ENCODE assay signal across 11 cellular contexts in genomic region chr11:102320166-102320565, GRCh38. TPM values are rescaled to one million over a fixed set of nuclear protein-coding genes. Genes with fewer than 3 reads are reported as not detected.
DNase-seq lines count a peak whose midpoint lies in the region; ATAC-seq, FAIRE-seq and TF ChIP-seq lines count a peak whose summit lies in the region.
"Had no signal": no experiment of that assay in that cellular context is flagged by ENCODE, and none has a peak within 500 bp of the region (broad histone marks: within the 10 kb centered on the region; RNA-seq: fewer than 3 reads in every experiment).

No MANE protein-coding gene starts in this region.

- no peaks in the 10 kb centered on the region for H3K27me3 Mint-ChIP-seq in activated naive CD8-positive, alpha-beta T cell treated with anti-CD3 and anti-CD28 coated beads, Interleukin-2, amount 10 ng/mL, durations not matched to agents 7 days and 5 days
- no peaks in the 10 kb centered on the region for H3K27me3 Mint-ChIP-seq in osteocyte (ENCODE audit: unreplicated experiment)
- peaks cover 5% of the 10 kb centered on the region for H3K27me3 Mint-ChIP-seq in GM23338 (ENCODE audit: insufficient read depth, low read depth, poor library complexity)

- POLR2A ChIA-PET in activated naive CD8-positive, alpha-beta T cell treated with anti-CD3 and anti-CD28 coated beads, Interleukin-2, amount 10 ng/mL, durations not matched to agents 7 days and 5 days (lab: Charles Lee), result no interaction called here

- FAIRE-seq in GM19239 (lab: Jason Lieb, UNC), result peak; percentile 21
- FAIRE-seq: bronchial epithelial cell had no signal

- TF ChIP-seq CTCF in osteocyte (IDR thresholded peaks at IDR 0.05) (no peak), GM23338 (conservative IDR thresholded peaks at IDR 0.05; ENCODE audit: low read depth in 2 of 2) (no peak)

- in situ Hi-C loops in Caki2 (cut with HindIII; ENCODE audit: low pct_unique_long_range_greater_than_20kb, low sequenced_read_pairs), result no loop called here

- no peaks in the 10 kb centered on the region for H3F3A ChIP-seq in GM23338 (replicated peaks; ENCODE audit: low read depth)

- no peaks in the 10 kb centered on the region for H3K4me1 ChIP-seq in GM23338 (ENCODE audit: insufficient read depth)

- H3K4me3 Mint-ChIP-seq in activated naive CD8-positive, alpha-beta T cell treated with anti-CD3 and anti-CD28 coated beads, Interleukin-2, amount 10 ng/mL, durations not matched to agents 7 days and 5 days, result peak overlapping the region; percentile 98
- H3K4me3 Mint-ChIP-seq in osteocyte (ENCODE audit: unreplicated experiment) (no peak overlapping the region), GM23338 (no peak overlapping the region)

- no peak overlapping the region for H3K4me2 ChIP-seq in GM23338

- H3K27me3 ChIP-seq in GM23338 (ENCODE audit: insufficient read depth), result peaks cover 4% of the 10 kb centered on the region; the same call in 1 of the 2 replicates

- no peak overlapping the region for H3K27ac ChIP-seq in GM23338 (ENCODE audit: low read depth)

- peak overlapping the region; percentile 80 for H3K27ac Mint-ChIP-seq in activated naive CD8-positive, alpha-beta T cell treated with anti-CD3 and anti-CD28 coated beads, Interleukin-2, amount 10 ng/mL, durations not matched to agents 7 days and 5 days
- peak overlapping the region; percentile 78 for H3K27ac Mint-ChIP-seq in osteocyte (ENCODE audit: unreplicated experiment)
- H3K27ac Mint-ChIP-seq in GM23338, result no peak overlapping the region

- DNase-seq in Caki2 (ENCODE audit: low read depth) (peak; percentile 35), GM19239 (ENCODE audit: insufficient read length, low spot score) (no peak), osteocyte (ENCODE audit: extremely low spot score, unreplicated experiment) (no peak), COR-L47 (lab: John Stamatoyannopoulos, UW) (no peak), SK-N-DZ (ENCODE audit: low spot score) (no peak), GM23338 (ENCODE audit: low spot score) (no peak)
- DNase-seq in activated naive CD8-positive, alpha-beta T cell treated with anti-CD3 and anti-CD28 coated beads, Interleukin-2, amount 10 ng/mL, durations not matched to agents 7 days and 5 days, result no peak
- DNase-seq: DMS 273 treated with DMSO at 0.1 percent for 48 hours, NCI-H69 had no signal

- H4K20me1 ChIP-seq in GM23338 (replicated peaks; ENCODE audit: insufficient read depth), result no peaks in the 10 kb centered on the region

- no peaks in the 10 kb centered on the region for H3K79me2 ChIP-seq in GM23338 (replicated peaks; ENCODE audit: insufficient read depth)

- ATAC-seq in activated naive CD8-positive, alpha-beta T cell treated with anti-CD3 and anti-CD28 coated beads, Interleukin-2, amount 10 ng/mL, durations not matched to agents 7 days and 5 days (ENCODE audit: low read depth), result no peak
- no peak for ATAC-seq in GM18511 (IDR thresholded peaks at IDR 0.05; ENCODE audit: unreplicated experiment)
- no peak for ATAC-seq in GM23338

- H3K4me1 Mint-ChIP-seq in activated naive CD8-positive, alpha-beta T cell treated with anti-CD3 and anti-CD28 coated beads, Interleukin-2, amount 10 ng/mL, durations not matched to agents 7 days and 5 days, result peaks cover 55% of the 10 kb centered on the region
- peaks cover 59% of the 10 kb centered on the region for H3K4me1 Mint-ChIP-seq in osteocyte (ENCODE audit: unreplicated experiment)
- H3K4me1 Mint-ChIP-seq in GM23338, result peaks cover 8% of the 10 kb centered on the region

- H2AFZ ChIP-seq in GM23338, result no peak overlapping the region

- no peaks in the 10 kb centered on the region for H3K9me3 Mint-ChIP-seq in activated naive CD8-positive, alpha-beta T cell treated with anti-CD3 and anti-CD28 coated beads, Interleukin-2, amount 10 ng/mL, durations not matched to agents 7 days and 5 days
- H3K9me3 Mint-ChIP-seq in osteocyte (ENCODE audit: unreplicated experiment), result no peaks in the 10 kb centered on the region
- H3K9me3 Mint-ChIP-seq in GM23338, result no peaks in the 10 kb centered on the region; the same call in 2 of the 3 replicates

- no peaks in the 10 kb centered on the region for H3K36me3 ChIP-seq in GM23338 (ENCODE audit: insufficient read depth)

- no peak overlapping the region for H3K4me3 ChIP-seq in GM23338

- H3K36me3 Mint-ChIP-seq in activated naive CD8-positive, alpha-beta T cell treated with anti-CD3 and anti-CD28 coated beads, Interleukin-2, amount 10 ng/mL, durations not matched to agents 7 days and 5 days, result peaks cover 17% of the 10 kb centered on the region
- H3K36me3 Mint-ChIP-seq in osteocyte (ENCODE audit: unreplicated experiment) (no peaks in the 10 kb centered on the region), GM23338 (ENCODE audit: low read depth) (no peaks in the 10 kb centered on the region)

- H3K9me2 ChIP-seq in GM23338 (ENCODE audit: insufficient read depth), result no peaks in the 10 kb centered on the region

TF ChIP-seq in GM23338, 12 proteins besides CTCF, POLR2A, EP300 and RAD21:
- TF ChIP-seq ZNF114 (CRISPR knock-in tag; IDR thresholded peaks at IDR 0.05) (no peak), EZH2 (IDR thresholded peaks at IDR 0.05; ENCODE audit: low read depth, unreplicated experiment) (no peak), ZNF331 (CRISPR knock-in tag; IDR thresholded peaks at IDR 0.05; ENCODE audit: low read depth) (no peak), STAT1 (IDR thresholded peaks at IDR 0.05; ENCODE audit: unreplicated experiment) (no peak), ETS1 (IDR thresholded peaks at IDR 0.05) (no peak), NANOG (IDR thresholded peaks at IDR 0.05; ENCODE audit: borderline replicate concordance) (no peak), CREB1 (CRISPR knock-in tag; IDR thresholded peaks at IDR 0.05; ENCODE audit: low read depth) (no peak), EZH2phosphoT487 (IDR thresholded peaks at IDR 0.05; ENCODE audit: unreplicated experiment) (no peak)

RNA-seq across cellular contexts. Expression of gene BIRC3, which starts 2.9 kb away (rescaled TPM):
- total RNA-seq in Caki2 (2014; rRNA removed; shearing (Covaris generic); ENCODE audit: low replicate concordance), result 12.2 and 12.6 TPM in 2 replicates
- total RNA-seq in activated naive CD8-positive, alpha-beta T cell treated with anti-CD3 and anti-CD28 coated beads, Interleukin-2, amount 10 ng/mL, durations not matched to agents 7 days and 5 days, result 10 to 100 TPM; 55.0 to 59.3 TPM
- 1.0 and 1.5 TPM in 2 replicates for total RNA-seq in osteocyte
- not detected in 2 replicates for polyA plus RNA-seq in SK-N-DZ (2014; cell fraction: cytosol; rRNA removed)
- not detected in 2 replicates for polyA plus RNA-seq in SK-N-DZ (2014; cell fraction: nucleus; rRNA removed)
- 0.03 TPM in 1 of 2 replicates, not detected in the other for total RNA-seq in GM23338 (2014; rRNA removed; shearing (Covaris generic))
- 0.42 TPM in 1 of 2 replicates, not detected in the other for polyA plus RNA-seq in GM23338 (2016; fragmentation: Nextera tagmentation; extraction: Ambion mirVana)

RNA-seq across cellular contexts. Expression of gene BIRC2, which starts 26.8 kb away (rescaled TPM):
- 37.2 and 46.7 TPM in 2 replicates for total RNA-seq in Caki2 (2014; rRNA removed; shearing (Covaris generic); ENCODE audit: low replicate concordance)
- 10 to 100 TPM; 40.6 to 41.4 TPM for total RNA-seq in activated naive CD8-positive, alpha-beta T cell treated with anti-CD3 and anti-CD28 coated beads, Interleukin-2, amount 10 ng/mL, durations not matched to agents 7 days and 5 days
- total RNA-seq in osteocyte, result 46.0 and 51.3 TPM in 2 replicates
- polyA plus RNA-seq in SK-N-DZ (2014; cell fraction: cytosol; rRNA removed), result 12.5 and 22.3 TPM in 2 replicates
- polyA plus RNA-seq in SK-N-DZ (2014; cell fraction: nucleus; rRNA removed), result 11.2 and 11.9 TPM in 2 replicates
- total RNA-seq in GM23338 (2014; rRNA removed; shearing (Covaris generic)), result 25.2 and 38.2 TPM in 2 replicates
- polyA plus RNA-seq in GM23338 (2016; fragmentation: Nextera tagmentation; extraction: Ambion mirVana), result 15.3 and 15.7 TPM in 2 replicates
